ENCODE assay signal across 9 cellular contexts in genomic region chr6:36853325-36853724, GRCh38. TPM values are rescaled to one million over a fixed set of nuclear protein-coding genes. Genes with fewer than 3 reads are reported as not detected.
A peak's percentile ranks its signal among the peaks of the same experiment; 100 is the strongest.
DNase-seq lines count a peak whose midpoint lies in the region; ATAC-seq and TF ChIP-seq lines count a peak whose summit lies in the region.
"Had no signal": no experiment of that assay in that cellular context is flagged by ENCODE, and none has a peak within 500 bp of the region (broad histone marks: within the 10 kb centered on the region; RNA-seq: fewer than 3 reads in every experiment).

No MANE protein-coding gene starts in this region.

- no peak overlapping the region for H3K4me3 ChIP-seq in SK-N-MC
- H3K4me3 ChIP-seq in fibroblast of villous mesenchyme (ENCODE audit: low read depth, low read length) = no peak overlapping the region

- peak overlapping the region; percentile 72 for H3K27ac ChIP-seq in SK-N-MC

- peaks cover 46% of the 10 kb centered on the region for H3K36me3 ChIP-seq in SK-N-MC (ENCODE audit: insufficient read depth, low read length)

- peak; percentile 91 for DNase-seq in GM04503 (ENCODE audit: low read depth)
- DNase-seq in SK-N-MC (ENCODE audit: low read depth, low spot score) = no peak
- peak; percentile 96 for DNase-seq in fibroblast of villous mesenchyme (ENCODE audit: low read depth)
- DNase-seq in pulmonary artery endothelial cell (ENCODE audit: low read depth, low spot score) = peak; percentile 33
- DNase-seq in cortex of kidney (lab: John Stamatoyannopoulos, UW) = no peak
- DNase-seq in NCI-H2171 treated with DMSO at 0.1 percent for 48 hours (lab: John Stamatoyannopoulos, UW) = no peak
- no peak for DNase-seq in GM20000 (ENCODE audit: low spot score)
- DNase-seq: NCI-H1105 had no signal

- TF ChIP-seq CTCF in fibroblast of villous mesenchyme (IDR thresholded peaks at IDR 0.05; ENCODE audit: insufficient read depth, low read depth, low read length) (no peak), GM20000 (IDR thresholded peaks at IDR 0.05; ENCODE audit: extremely low read depth, missing control alignments) (no peak)

- no peak for ATAC-seq in GM21717 (IDR thresholded peaks at IDR 0.05; ENCODE audit: unreplicated experiment)

- no peaks in the 10 kb centered on the region for H3K9me3 ChIP-seq in SK-N-MC (ENCODE audit: low read depth, low read length)

- peak overlapping the region; percentile 37 for H3K9ac ChIP-seq in SK-N-MC (ENCODE audit: insufficient read length)

RNA-seq across cellular contexts. Expression of gene CPNE5, which starts 14.1 kb away (rescaled TPM):
- under 0.01 and 0.32 TPM in 2 replicates for total RNA-seq in fibroblast of villous mesenchyme
- 6.9 and 7.5 TPM in 2 replicates for total RNA-seq in pulmonary artery endothelial cell

RNA-seq across cellular contexts. Expression of gene PPIL1, which starts 21.3 kb away (rescaled TPM):
- total RNA-seq in fibroblast of villous mesenchyme = 25.4 and 55.3 TPM in 2 replicates
- 35.1 and 44.8 TPM in 2 replicates for total RNA-seq in pulmonary artery endothelial cell

RNA-seq across cellular contexts. Expression of gene C6orf89, which starts 32.4 kb away (rescaled TPM):
- total RNA-seq in fibroblast of villous mesenchyme (48.3 and 63.9 TPM in 2 replicates), pulmonary artery endothelial cell (26.2 and 32.5 TPM in 2 replicates)

Comparison
In these comparisons a context has a peak if more than half of its experiments do, and no peak if none do; other contexts are left out.
1. DNase-seq: peak in GM04503 (single experiment), fibroblast of villous mesenchyme (single experiment) and pulmonary artery endothelial cell (single experiment); none in SK-N-MC (single experiment), cortex of kidney (single experiment), NCI-H2171 treated with DMSO at 0.1 percent for 48 hours (single experiment) and GM20000 (single experiment).